ENCODE assay signal across 8 cellular contexts in genomic region chr11:269146-269890, GRCh38. TPM values are rescaled to one million over a fixed set of nuclear protein-coding genes. Genes with fewer than 3 reads are reported as not detected.
DNase-seq lines count a peak whose midpoint lies in the region; ATAC-seq and TF ChIP-seq lines count a peak whose summit lies in the region.

No MANE protein-coding gene starts in this region.

- POLR2A ChIA-PET in activated CD8-positive, alpha-beta T cell treated with anti-CD3 and anti-CD28 coated beads for 36 hours (lab: Charles Lee), result interaction anchor here (0.7 to 3.9 kb wide), 9 partner anchors 11 to 542 kb away, joined by 3 to 75 read pairs (median 4); partner anchors contain the start of genes NLRP6, PSMD13 and SIRT3

- H3K9me3 ChIP-seq in HUES48 (ENCODE audit: control insufficient read depth, insufficient read depth, low read length), result 0 out of 2 replicates have a peak, but pooled peaks cover 5% of the 10 kb centered on the region

- H3K27me3 Mint-ChIP-seq in activated CD8-positive, alpha-beta T cell treated with anti-CD3 and anti-CD28 coated beads for 36 hours, result no peaks in the 10 kb centered on the region

- peak overlapping the region; percentile 26 for H3K27ac ChIP-seq in HUES48 (ENCODE audit: low read depth, low read length)

- peak overlapping the region; percentile 89 for H3K4me3 Mint-ChIP-seq in activated CD8-positive, alpha-beta T cell treated with anti-CD3 and anti-CD28 coated beads for 36 hours

- H3K9ac ChIP-seq in HUES48 (ENCODE audit: low read depth, low read length), result peak overlapping the region; percentile 34; the same call in 1 of the 2 replicates

- H3K4me1 Mint-ChIP-seq in activated CD8-positive, alpha-beta T cell treated with anti-CD3 and anti-CD28 coated beads for 36 hours (ENCODE audit: low read depth), result peaks cover 37% of the 10 kb centered on the region

- no peaks in the 10 kb centered on the region for H3K27me3 ChIP-seq in HUES48 (ENCODE audit: control insufficient read depth, insufficient read depth, low read length)

- peak; percentile 46 for TF ChIP-seq CTCF in activated CD8-positive, alpha-beta T cell treated with anti-CD3 and anti-CD28 coated beads for 36 hours (IDR thresholded peaks at IDR 0.05)

- H3K36me3 ChIP-seq in HUES48 (ENCODE audit: control insufficient read depth, insufficient read depth, low read length), result no peaks in the 10 kb centered on the region

- peaks cover 19% of the 10 kb centered on the region for H3K4me1 ChIP-seq in HUES48 (ENCODE audit: control insufficient read depth, insufficient read depth, low read length)

- H3K27ac Mint-ChIP-seq in activated CD8-positive, alpha-beta T cell treated with anti-CD3 and anti-CD28 coated beads for 36 hours, result peak overlapping the region; percentile 98

- ATAC-seq in GM21447 (IDR thresholded peaks at IDR 0.05; ENCODE audit: unreplicated experiment) (peak; percentile 66), left ventricle myocardium superior (peak; percentile 47)
- peak; percentile 38 for ATAC-seq in activated CD8-positive, alpha-beta T cell treated with anti-CD3 and anti-CD28 coated beads for 36 hours

- 0 out of 2 replicates have a peak overlapping the region, but pooled peaks have one; percentile 22 for H3K4me3 ChIP-seq in HUES48 (ENCODE audit: low read depth, low read length)

- intact Hi-C loops in activated CD8-positive, alpha-beta T cell treated with anti-CD3 and anti-CD28 coated beads for 36 hours (cut with micrococcal nuclease), result loop anchor here (10.0 kb wide), 1 partner anchor 45 kb away; the partner anchor contains the start of gene IFITM1
- intact Hi-C loops in left ventricle myocardium superior (cut with micrococcal nuclease), result no loop called here

- DNase-seq in GF-D8 (lab: John Stamatoyannopoulos, UW), result peak; percentile 54
- peak; percentile 72 for DNase-seq in activated CD8-positive, alpha-beta T cell treated with anti-CD3 and anti-CD28 coated beads for 36 hours
- no peak for DNase-seq in left ventricle myocardium superior
- peak; percentile 65 for DNase-seq in stimulated activated naive CD4-positive, alpha-beta T cell treated with Interleukin-2 at 50 U/mL for 16 hours (lab: John Stamatoyannopoulos, UW)
- no peak for DNase-seq in ureter (ENCODE audit: low spot score)
- no peak for DNase-seq in midbrain (lab: John Stamatoyannopoulos, UW)

- CTCF ChIA-PET in activated CD8-positive, alpha-beta T cell treated with anti-CD3 and anti-CD28 coated beads for 36 hours (lab: Charles Lee), result interaction anchor here (1.3 to 2.9 kb wide), 2 partner anchors 8 to 12 kb away, joined by 3 to 14 read pairs; no protein-coding TSS in a partner anchor

- H3K36me3 Mint-ChIP-seq in activated CD8-positive, alpha-beta T cell treated with anti-CD3 and anti-CD28 coated beads for 36 hours (ENCODE audit: low read depth), result no peaks in the 10 kb centered on the region

- peaks cover 3% of the 10 kb centered on the region for H3K9me3 Mint-ChIP-seq in activated CD8-positive, alpha-beta T cell treated with anti-CD3 and anti-CD28 coated beads for 36 hours

RNA-seq across cellular contexts. Expression of gene NLRP6, which starts 8.9 kb away (rescaled TPM):
- total RNA-seq in activated CD8-positive, alpha-beta T cell treated with anti-CD3 and anti-CD28 coated beads for 36 hours, result 1 to 10 TPM; 3.3 to 3.4 TPM
- 0.32 TPM for total RNA-seq in left ventricle myocardium superior
- total RNA-seq in ureter, result 0.36 TPM

RNA-seq across cellular contexts. Expression of gene PGGHG, which starts 19.6 kb away (rescaled TPM):
- 100 to 1,000 TPM; 298 to 308 TPM for total RNA-seq in activated CD8-positive, alpha-beta T cell treated with anti-CD3 and anti-CD28 coated beads for 36 hours
- 7.2 TPM for total RNA-seq in left ventricle myocardium superior
- 45.0 TPM for total RNA-seq in ureter

RNA-seq across cellular contexts. Expression of gene IFITM5, which starts 30.0 kb away (rescaled TPM):
- not detected for total RNA-seq in activated CD8-positive, alpha-beta T cell treated with anti-CD3 and anti-CD28 coated beads for 36 hours
- total RNA-seq in left ventricle myocardium superior (not detected), ureter (not detected)

RNA-seq across cellular contexts. Expression of gene PSMD13, which starts 32.5 kb away (rescaled TPM):
- total RNA-seq in activated CD8-positive, alpha-beta T cell treated with anti-CD3 and anti-CD28 coated beads for 36 hours, result 100 to 1,000 TPM; 220 to 228 TPM
- total RNA-seq in left ventricle myocardium superior, result 92.3 TPM
- total RNA-seq in ureter, result 87.5 TPM

RNA-seq across cellular contexts. Expression of gene SIRT3, which starts 33.2 kb away (rescaled TPM):
- 10 to 100 TPM; 27.7 to 32.1 TPM for total RNA-seq in activated CD8-positive, alpha-beta T cell treated with anti-CD3 and anti-CD28 coated beads for 36 hours
- total RNA-seq in left ventricle myocardium superior (41.4 TPM), ureter (13.9 TPM)

Comparison
In these comparisons a context has a peak if more than half of its experiments do, and no peak if none do; other contexts are left out.
1. DNase-seq: peak in GF-D8 (single experiment), activated CD8-positive, alpha-beta T cell treated with anti-CD3 and anti-CD28 coated beads for 36 hours (single experiment) and stimulated activated naive CD4-positive, alpha-beta T cell treated with Interleukin-2 at 50 U/mL for 16 hours (single experiment); none in left ventricle myocardium superior (single experiment), ureter (single experiment) and midbrain (single experiment).
2. Peak in every context shown above with its lines, with median percentiles within 50 percentile points of each other: ATAC-seq.